ENCODE assay signal across 12 cellular contexts in genomic region chr2:54122939-54123338, GRCh38. TPM values are rescaled to one million over a fixed set of nuclear protein-coding genes. Genes with fewer than 3 reads are reported as not detected.
DNase-seq lines count a peak whose midpoint lies in the region; ATAC-seq and TF ChIP-seq lines count a peak whose summit lies in the region.
"Had no signal": no experiment of that assay in that cellular context is flagged by ENCODE, and none has a peak within 500 bp of the region (broad histone marks: within the 10 kb centered on the region; RNA-seq: fewer than 3 reads in every experiment).

No MANE protein-coding gene starts in this region.

- WGBS in GM23248 (ENCODE audit: low coverage in 1 of 2, low lambda C conversion rate in 2 of 2, missing lambda C conversion rate in 2 of 2), 2 experiments: 3 to 4% methylated on average over 4 of the region's 4 CpGs

- in situ Hi-C loops in GM23248 (cut with MboI): loop anchor here (25.0 kb wide), 1 partner anchor 1064 kb away; no protein-coding TSS in a partner anchor

- no peaks in the 10 kb centered on the region for H3K9me2 ChIP-seq in GM23248 (ENCODE audit: insufficient read depth)

- peaks cover 22% of the 10 kb centered on the region for H3K4me1 ChIP-seq in GM23248 (ENCODE audit: insufficient read depth)
- H3K4me1 ChIP-seq in skeletal muscle satellite cell (ENCODE audit: control insufficient read depth, insufficient read depth, low read length): peaks cover 21% of the 10 kb centered on the region
- H3K4me1 ChIP-seq in uterus: no peaks in the 10 kb centered on the region

- peaks cover 33% of the 10 kb centered on the region; the same call in 1 of the 2 replicates for H3F3A ChIP-seq in GM23248 (ENCODE audit: insufficient read depth)

- no peaks in the 10 kb centered on the region for H3K27me3 ChIP-seq in GM23248 (replicated peaks; ENCODE audit: insufficient read depth)
- H3K27me3 ChIP-seq in skeletal muscle satellite cell (ENCODE audit: control insufficient read depth, insufficient read depth, low read length): no peaks in the 10 kb centered on the region
- H3K27me3 ChIP-seq in uterus: no peaks in the 10 kb centered on the region

- H3K9ac ChIP-seq in GM23248 (peak overlapping the region; percentile 50), skeletal muscle satellite cell (ENCODE audit: low read depth, low read length) (peak overlapping the region; percentile 49)

- peaks cover 4% of the 10 kb centered on the region; the same call in 1 of the 2 replicates for H3K79me2 ChIP-seq in GM23248 (ENCODE audit: insufficient read depth)

- no peaks in the 10 kb centered on the region for H4K20me1 ChIP-seq in GM23248 (ENCODE audit: insufficient read depth)

- TF ChIP-seq POLR2A in uterus (IDR thresholded peaks at IDR 0.05): no peak

- intact Hi-C loops in left cardiac atrium (cut with DNase I): no loop called here
- intact Hi-C loops in uterus (cut with DNase I; ENCODE audit: low total_unique reads): no loop called here

- peak overlapping the region; percentile 84 for H3K4me2 ChIP-seq in GM23248 (ENCODE audit: unreplicated experiment)
- H3K4me2 ChIP-seq in skeletal muscle satellite cell (ENCODE audit: low read length): peak overlapping the region; percentile 76

- H3K9me3 ChIP-seq in GM23248 (ENCODE audit: low read depth): no peaks in the 10 kb centered on the region
- peaks cover 4% of the 10 kb centered on the region for H3K9me3 ChIP-seq in skeletal muscle satellite cell (replicated peaks; ENCODE audit: low read length)
- H3K9me3 ChIP-seq in uterus: no peaks in the 10 kb centered on the region

- H3K36me3 ChIP-seq in GM23248 (ENCODE audit: low read depth): no peaks in the 10 kb centered on the region
- H3K36me3 ChIP-seq in skeletal muscle satellite cell (ENCODE audit: insufficient read depth, low read length): no peaks in the 10 kb centered on the region
- H3K36me3 ChIP-seq in uterus: no peaks in the 10 kb centered on the region

- peak; percentile 93 for DNase-seq in GM23248
- peak; percentile 35 for DNase-seq in amniotic stem cell (lab: John Stamatoyannopoulos, UW)
- no peak for DNase-seq in left cardiac atrium
- DNase-seq in uterus: no peak
- DNase-seq in GM10266 (ENCODE audit: extremely low spot score): no peak
- DNase-seq in NCI-H1930 (lab: John Stamatoyannopoulos, UW): no peak
- DNase-seq: activated CD4-positive, alpha-beta T cell treated with anti-CD3 and anti-CD28 coated beads, Interleukin-2, amount 50 U/mL, for 4 hours; NCI-H1092; OCI-M1 had no signal

- TF ChIP-seq CTCF in uterus (IDR thresholded peaks at IDR 0.05) (no peak), GM10266 (IDR thresholded peaks at IDR 0.05; ENCODE audit: control insufficient read depth, insufficient read depth, low read depth, missing control alignments) (no peak)

- H3K27ac ChIP-seq in GM23248: peak overlapping the region; percentile 53
- no peak overlapping the region for H3K27ac ChIP-seq in uterus

- peak; percentile 95 to 96 for ATAC-seq in left cardiac atrium
- ATAC-seq in GM21381 (IDR thresholded peaks at IDR 0.05; ENCODE audit: unreplicated experiment): no peak
- ATAC-seq: stimulated activated effector memory CD8-positive, alpha-beta T cell treated with anti-CD3 and anti-CD28 coated beads, Interleukin-12 subunit alpha, Interleukin-12 subunit beta, amount 100 ng/mL, for 72 hours had no signal

- H3K4me3 ChIP-seq in GM23248: peak overlapping the region; percentile 63
- H3K4me3 ChIP-seq in skeletal muscle satellite cell (ENCODE audit: low read length): peak overlapping the region; percentile 54
- H3K4me3 ChIP-seq in uterus: no peak overlapping the region

- peak overlapping the region; percentile 75 for H2AFZ ChIP-seq in GM23248

RNA-seq across cellular contexts. Expression of gene ACYP2, which starts 7.5 kb away (rescaled TPM):
- total RNA-seq in GM23248 (2014; rRNA removed; shearing (Covaris generic)): 6.7 and 16.6 TPM in 2 replicates
- 41.6 and 42.7 TPM in 2 replicates for polyA plus RNA-seq in GM23248 (2016; fragmentation: Nextera tagmentation; extraction: Ambion mirVana)
- 10 to 100 TPM; 43.0 to 43.2 TPM for total RNA-seq in left cardiac atrium
- 8.4 and 10.0 TPM in 2 replicates for total RNA-seq in skeletal muscle satellite cell (2012; rRNA removed)
- 10 to 100 TPM; 10.3 to 44.3 (median 21.7) TPM for total RNA-seq in uterus

Comparison
In these comparisons a context has a peak if more than half of its experiments do, and no peak if none do; other contexts are left out.
1. DNase-seq: peak in GM23248 (single experiment) and amniotic stem cell (single experiment); none in left cardiac atrium (single experiment), uterus (0 of 2), GM10266 (single experiment) and NCI-H1930 (0 of 2).
2. H3K4me3 ChIP-seq: peak in GM23248 (single experiment) and skeletal muscle satellite cell (single experiment); none in uterus (0 of 2).